8 cellular contexts compared by ENCODE assay signal in the genomic region with DNA sequence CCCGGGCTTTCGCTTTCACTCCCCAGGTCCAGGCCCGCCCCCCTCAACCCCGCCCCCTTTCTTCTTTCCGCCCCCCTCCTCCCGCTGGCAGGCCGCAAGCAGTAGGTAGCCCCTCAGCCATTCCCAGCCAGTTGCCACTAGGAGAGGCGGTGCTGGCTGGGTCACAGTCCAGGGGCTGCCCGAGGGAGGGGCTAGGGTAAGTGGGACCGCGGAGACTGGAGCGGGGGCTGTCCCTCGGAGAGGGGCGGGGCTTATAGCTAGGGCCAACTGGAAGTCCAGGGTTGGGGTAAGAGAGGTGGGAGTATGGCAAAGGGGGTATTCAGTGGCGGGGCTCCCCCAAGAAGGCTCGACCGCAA. TPM values are rescaled to one million over a fixed set of nuclear protein-coding genes. Genes with fewer than 3 reads are reported as not detected.
DNase-seq lines count a peak whose midpoint lies in the region; ATAC-seq and TF ChIP-seq lines count a peak whose summit lies in the region.

No MANE protein-coding gene starts in this region.

- peaks cover 39% of the 10 kb centered on the region for H3K79me2 ChIP-seq in DOHH2 (ENCODE audit: control insufficient read depth, low read length)

- peak overlapping the region; percentile 99 for H3K4me2 ChIP-seq in DOHH2 (ENCODE audit: low read length)

- peaks cover 64% of the 10 kb centered on the region for H3K36me3 ChIP-seq in DOHH2 (ENCODE audit: control insufficient read depth, low read length)

- POLR2A ChIA-PET in naive thymus-derived CD8-positive, alpha-beta T cell (lab: Charles Lee): interaction anchor here (1.0 to 5.1 kb wide), 17 partner anchors 10 to 284 kb away, joined by 3 to 84 read pairs (median 12); a partner anchor contains a TSS

- TF ChIP-seq CTCF in DOHH2 (IDR thresholded peaks at IDR 0.05; ENCODE audit: low read depth, low read length, poor library complexity, severe bottlenecking): no peak
- no peak for TF ChIP-seq CTCF in fibroblast of mammary gland (conservative IDR thresholded peaks at IDR 0.05; ENCODE audit: control insufficient read depth, insufficient read depth, low read depth, low read length)

- no peaks in the 10 kb centered on the region for H3K27me3 Mint-ChIP-seq in activated T-helper 17 cell treated with anti-CD3 and anti-CD28 coated beads, Interleukin-2, amount 50 U/mL, for 72 hours
- no peaks in the 10 kb centered on the region for H3K27me3 Mint-ChIP-seq in naive thymus-derived CD8-positive, alpha-beta T cell
- no peaks in the 10 kb centered on the region for H3K27me3 Mint-ChIP-seq in stimulated activated naive B cell treated with anti-CD40 and anti-IgM and Interleukin-4, amounts not matched to agents 10 μg/mL and 1 μg/mL and 100 μg/mL, for 72 hours

- peak overlapping the region; percentile 76 for H3K27ac ChIP-seq in DOHH2 (ENCODE audit: low read depth, low read length)

- H3K4me1 Mint-ChIP-seq in activated T-helper 17 cell treated with anti-CD3 and anti-CD28 coated beads, Interleukin-2, amount 50 U/mL, for 72 hours: peaks cover 46% of the 10 kb centered on the region
- peaks cover 25 to 76% (median 73%) of the 10 kb centered on the region in 4 donors for H3K4me1 Mint-ChIP-seq in naive thymus-derived CD8-positive, alpha-beta T cell
- H3K4me1 Mint-ChIP-seq in stimulated activated naive B cell treated with anti-CD40 and anti-IgM and Interleukin-4, amounts not matched to agents 10 μg/mL and 1 μg/mL and 100 μg/mL, for 72 hours: peaks cover 45 to 76% of the 10 kb centered on the region in 2 donors

- peak overlapping the region; percentile 85 for H3K27ac Mint-ChIP-seq in activated T-helper 17 cell treated with anti-CD3 and anti-CD28 coated beads, Interleukin-2, amount 50 U/mL, for 72 hours
- H3K27ac Mint-ChIP-seq in naive thymus-derived CD8-positive, alpha-beta T cell: peak overlapping the region; percentile 91 to 99 (median 96)
- peak overlapping the region; percentile 97 for H3K27ac Mint-ChIP-seq in stimulated activated naive B cell treated with anti-CD40 and anti-IgM and Interleukin-4, amounts not matched to agents 10 μg/mL and 1 μg/mL and 100 μg/mL, for 72 hours

- H3K4me3 ChIP-seq in DOHH2 (ENCODE audit: low read length) (peak overlapping the region; percentile 82), fibroblast of mammary gland (ENCODE audit: control insufficient read depth, low read depth, low read length) (peak overlapping the region; percentile 73)

- no peaks in the 10 kb centered on the region for H3K9me2 ChIP-seq in DOHH2 (replicated peaks; ENCODE audit: control insufficient read depth, low read length)

- 0 out of 2 replicates have a peak, but pooled peaks cover 3% of the 10 kb centered on the region for H3F3A ChIP-seq in DOHH2 (ENCODE audit: control insufficient read depth, insufficient read depth)

- peaks cover 30% of the 10 kb centered on the region for H3K4me1 ChIP-seq in DOHH2 (ENCODE audit: control insufficient read depth, low read length)

- no peaks in the 10 kb centered on the region for H3K27me3 ChIP-seq in DOHH2 (ENCODE audit: control insufficient read depth, low read length)

- H3K9me3 ChIP-seq in DOHH2 (ENCODE audit: control insufficient read depth, insufficient read depth, low read length): no peaks in the 10 kb centered on the region

- peak overlapping the region; percentile 91 for H3K4me3 Mint-ChIP-seq in activated T-helper 17 cell treated with anti-CD3 and anti-CD28 coated beads, Interleukin-2, amount 50 U/mL, for 72 hours
- peak overlapping the region; percentile 94 to 100 (median 98) for H3K4me3 Mint-ChIP-seq in naive thymus-derived CD8-positive, alpha-beta T cell
- H3K4me3 Mint-ChIP-seq in stimulated activated naive B cell treated with anti-CD40 and anti-IgM and Interleukin-4, amounts not matched to agents 10 μg/mL and 1 μg/mL and 100 μg/mL, for 72 hours: peak overlapping the region; percentile 96 to 97

- peaks cover 85% of the 10 kb centered on the region for H3K36me3 Mint-ChIP-seq in activated T-helper 17 cell treated with anti-CD3 and anti-CD28 coated beads, Interleukin-2, amount 50 U/mL, for 72 hours (ENCODE audit: low read depth)
- peaks cover 0 to 42% (median 12%) of the 10 kb centered on the region in 3 donors for H3K36me3 Mint-ChIP-seq in naive thymus-derived CD8-positive, alpha-beta T cell
- peaks cover 55 to 59% of the 10 kb centered on the region in 2 donors for H3K36me3 Mint-ChIP-seq in stimulated activated naive B cell treated with anti-CD40 and anti-IgM and Interleukin-4, amounts not matched to agents 10 μg/mL and 1 μg/mL and 100 μg/mL, for 72 hours

- peak; percentile 77 for DNase-seq in GOT3 (lab: John Stamatoyannopoulos, UW)
- peak; percentile 98 for DNase-seq in Kasumi-1 (lab: John Stamatoyannopoulos, UW)
- DNase-seq in RKO (ENCODE audit: low spot score): peak; percentile 96
- DNase-seq in fibroblast of mammary gland (ENCODE audit: low read depth): peak; percentile 93
- DNase-seq in naive thymus-derived CD8-positive, alpha-beta T cell: peak; percentile 71 to 91 (median 82)
- peak; percentile 97 for DNase-seq in stimulated activated naive B cell treated with anti-CD40 and anti-IgM and Interleukin-4, amounts not matched to agents 10 μg/mL and 1 μg/mL and 100 μg/mL, for 72 hours

- H4K20me1 ChIP-seq in DOHH2 (ENCODE audit: control insufficient read depth, insufficient read depth, low read depth, low read length): peaks cover 3% of the 10 kb centered on the region; the same call in 1 of the 2 replicates

- H3K9me3 Mint-ChIP-seq in activated T-helper 17 cell treated with anti-CD3 and anti-CD28 coated beads, Interleukin-2, amount 50 U/mL, for 72 hours: no peaks in the 10 kb centered on the region
- H3K9me3 Mint-ChIP-seq in naive thymus-derived CD8-positive, alpha-beta T cell: no peaks in the 10 kb centered on the region
- no peaks in the 10 kb centered on the region for H3K9me3 Mint-ChIP-seq in stimulated activated naive B cell treated with anti-CD40 and anti-IgM and Interleukin-4, amounts not matched to agents 10 μg/mL and 1 μg/mL and 100 μg/mL, for 72 hours

- ATAC-seq in activated T-helper 17 cell treated with anti-CD3 and anti-CD28 coated beads, Interleukin-2, amount 50 U/mL, for 72 hours (replicated peaks): peak; percentile 74
- ATAC-seq in naive thymus-derived CD8-positive, alpha-beta T cell: peak; percentile 57 to 64
- ATAC-seq in stimulated activated naive B cell treated with anti-CD40 and anti-IgM and Interleukin-4, amounts not matched to agents 10 μg/mL and 1 μg/mL and 100 μg/mL, for 72 hours (replicated peaks): peak; percentile 79 to 80

RNA-seq across cellular contexts. Expression of a gene that starts 0.2 kb away (rescaled TPM):
- 100 to 1,000 TPM; 339 to 489 TPM for total RNA-seq in activated T-helper 17 cell treated with anti-CD3 and anti-CD28 coated beads, Interleukin-2, amount 50 U/mL, for 72 hours
- 100 to 1,000 TPM; 129 to 140 TPM for total RNA-seq in naive thymus-derived CD8-positive, alpha-beta T cell
- polyA plus RNA-seq in naive thymus-derived CD8-positive, alpha-beta T cell: 100 to 1,000 TPM; 402 to 471 (median 463) TPM

RNA-seq across cellular contexts. Expression of a gene that starts 0.7 kb away (rescaled TPM):
- total RNA-seq in activated T-helper 17 cell treated with anti-CD3 and anti-CD28 coated beads, Interleukin-2, amount 50 U/mL, for 72 hours: 10 to 100 TPM; 56.6 to 86.7 TPM
- 10 to 100 TPM; 85.7 to 91.4 TPM for total RNA-seq in naive thymus-derived CD8-positive, alpha-beta T cell
- polyA plus RNA-seq in naive thymus-derived CD8-positive, alpha-beta T cell: 10 to 100 TPM; 34.1 to 45.3 (median 37.6) TPM

RNA-seq across cellular contexts. Expression of a gene that starts 5.2 kb away (rescaled TPM):
- total RNA-seq in activated T-helper 17 cell treated with anti-CD3 and anti-CD28 coated beads, Interleukin-2, amount 50 U/mL, for 72 hours: 10 to 100 TPM; 31.0 to 43.8 TPM
- total RNA-seq in naive thymus-derived CD8-positive, alpha-beta T cell: 10 to 100 TPM; 16.6 to 18.1 TPM
- 1 to 10 TPM; 7.5 to 9.4 (median 8.4) TPM for polyA plus RNA-seq in naive thymus-derived CD8-positive, alpha-beta T cell

RNA-seq across cellular contexts. Expression of a gene that starts 10.6 kb away (rescaled TPM):
- 100 to 1,000 TPM; 361 to 375 TPM for total RNA-seq in activated T-helper 17 cell treated with anti-CD3 and anti-CD28 coated beads, Interleukin-2, amount 50 U/mL, for 72 hours
- 100 to 1,000 TPM; 202 to 203 TPM for total RNA-seq in naive thymus-derived CD8-positive, alpha-beta T cell
- 100 to 1,000 TPM; 681 to 767 (median 753) TPM for polyA plus RNA-seq in naive thymus-derived CD8-positive, alpha-beta T cell

RNA-seq across cellular contexts. Expression of a gene that starts 14.5 kb away (rescaled TPM):
- total RNA-seq in activated T-helper 17 cell treated with anti-CD3 and anti-CD28 coated beads, Interleukin-2, amount 50 U/mL, for 72 hours: 100 to 1,000 TPM; 106 to 190 TPM
- total RNA-seq in naive thymus-derived CD8-positive, alpha-beta T cell: 100 to 1,000 TPM; 109 to 116 TPM
- 10 to 100 TPM; 46.6 to 68.6 (median 51.3) TPM for polyA plus RNA-seq in naive thymus-derived CD8-positive, alpha-beta T cell

Comparison
In these comparisons a context has a peak if more than half of its experiments do, and no peak if none do; other contexts are left out.
1. Peak in every context shown above with its lines: DNase-seq, ATAC-seq, H3K4me3 ChIP-seq and H3K27ac ChIP-seq.